Comparison of ENCODE assay signal across 11 cellular contexts in genomic region chr1:50418600-50419109, GRCh38. TPM values are rescaled to one million over a fixed set of nuclear protein-coding genes. Genes with fewer than 3 reads are reported as not detected.
DNase-seq lines count a peak whose midpoint lies in the region; ATAC-seq and TF ChIP-seq lines count a peak whose summit lies in the region.
"Had no signal": no experiment of that assay in that cellular context is flagged by ENCODE, and none has a peak within 500 bp of the region (broad histone marks: within the 10 kb centered on the region; RNA-seq: fewer than 3 reads in every experiment).

No MANE protein-coding gene starts in this region.

- H3K4me3 ChIP-seq in ACC112 (ENCODE audit: low read depth, low read length) = peak overlapping the region; percentile 51; the same call in 1 of the 2 replicates

- peaks cover 14% of the 10 kb centered on the region for H3K36me3 Mint-ChIP-seq in neural crest cell (ENCODE audit: low read depth)
- H3K36me3 Mint-ChIP-seq: CD4-positive, CD25-positive, alpha-beta regulatory T cell had no signal

- ATAC-seq in foreskin keratinocyte = peak; percentile 1
- no peak for ATAC-seq in GM18873 (IDR thresholded peaks at IDR 0.05; ENCODE audit: low FRiP score, unreplicated experiment)
- ATAC-seq in HG03175 (IDR thresholded peaks at IDR 0.05; ENCODE audit: unreplicated experiment) = no peak
- no peak for ATAC-seq in HG03196 (IDR thresholded peaks at IDR 0.05; ENCODE audit: unreplicated experiment)

- H3K9me3 Mint-ChIP-seq in neural crest cell = no peaks in the 10 kb centered on the region

- DNase-seq in RPMI7951 (ENCODE audit: low read depth) (peak; percentile 13), foreskin keratinocyte (no peak), neural crest cell (ENCODE audit: low read depth, low spot score) (no peak), DMS 273 treated with DMSO at 0.1 percent for 48 hours (lab: John Stamatoyannopoulos, UW) (no peak)
- DNase-seq: CD4-positive, CD25-positive, alpha-beta regulatory T cell; MM.1S; SHP77 had no signal

- H3K27me3 ChIP-seq in ACC112 (ENCODE audit: insufficient read depth, low read length) (peaks cover 99% of the 10 kb centered on the region), foreskin keratinocyte (peaks cover 100% of the 10 kb centered on the region)

- TF ChIP-seq CTCF in foreskin keratinocyte (conservative IDR thresholded peaks at IDR 0.05) (no peak), neural crest cell (conservative IDR thresholded peaks at IDR 0.05) (no peak)

- no peak overlapping the region for H2AFZ ChIP-seq in ACC112 (ENCODE audit: low read length, unreplicated experiment)

- H3K27ac Mint-ChIP-seq in neural crest cell (ENCODE audit: unreplicated experiment) = no peak overlapping the region
- H3K27ac Mint-ChIP-seq: CD4-positive, CD25-positive, alpha-beta regulatory T cell had no signal

- H3K79me2 ChIP-seq in ACC112 (ENCODE audit: control insufficient read depth, insufficient read depth, low read length, unreplicated experiment) = no peaks in the 10 kb centered on the region

- H3K4me1 ChIP-seq in ACC112 (ENCODE audit: control insufficient read depth, insufficient read depth, low read length, unreplicated experiment) = no peaks in the 10 kb centered on the region
- no peaks in the 10 kb centered on the region for H3K4me1 ChIP-seq in foreskin keratinocyte

- peak overlapping the region; percentile 56 for H3K4me3 Mint-ChIP-seq in neural crest cell

- peaks cover 25% of the 10 kb centered on the region for H3K4me1 Mint-ChIP-seq in neural crest cell

- H3K27me3 Mint-ChIP-seq in neural crest cell (ENCODE audit: low read depth) = peaks cover 96% of the 10 kb centered on the region

- H3K27ac ChIP-seq in ACC112 (ENCODE audit: low read depth, low read length) (no peak overlapping the region), foreskin keratinocyte (no peak overlapping the region)

- no peaks in the 10 kb centered on the region for H3K36me3 ChIP-seq in ACC112 (ENCODE audit: insufficient read depth, low read length)

RNA-seq across cellular contexts. Expression of gene DMRTA2, which starts 4.6 kb away (rescaled TPM):
- 0.12 and 0.20 TPM in 2 replicates for total RNA-seq in RPMI7951 (2014; rRNA removed; shearing (Covaris generic))
- total RNA-seq in foreskin keratinocyte = not detected in 2 replicates
- not detected in 2 replicates for polyA plus RNA-seq in foreskin keratinocyte
- total RNA-seq in neural crest cell = 0.18 TPM in 1 of 2 replicates, not detected in the other
- total RNA-seq: CD4-positive, CD25-positive, alpha-beta regulatory T cell had no signal
- polyA plus RNA-seq: CD4-positive, CD25-positive, alpha-beta regulatory T cell had no signal
